Comparison of ENCODE assay signal across 1 cellular context in the genomic region with DNA sequence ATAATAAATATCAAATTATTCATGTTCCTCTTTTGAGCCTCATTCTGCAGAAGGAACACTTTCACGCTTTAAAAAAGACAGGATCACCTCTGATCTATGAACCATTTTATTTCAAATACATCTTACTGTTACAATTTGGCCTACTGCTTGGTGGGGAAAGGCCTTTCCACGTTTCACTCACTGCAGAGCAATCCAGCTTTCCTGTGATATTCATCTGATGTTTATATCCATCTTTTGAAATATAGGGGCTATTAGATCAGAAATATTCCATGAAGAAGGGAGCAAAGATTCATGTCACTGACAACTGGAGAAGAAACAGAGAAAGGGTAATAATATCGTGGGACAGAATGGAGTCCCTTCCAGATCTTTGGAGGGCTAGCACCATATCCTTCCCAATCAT.
A peak's percentile ranks its signal among the peaks of the same experiment; 100 is the strongest.
TF ChIP-seq lines count a peak whose summit lies in the region.

No MANE protein-coding gene starts in this region.

TF ChIP-seq in K562, 482 proteins besides CTCF, POLR2A, EP300 and RAD21 (continued from another document):
- 0 out of 2 replicates have a peak, but pooled peaks have one; percentile 6 for TF ChIP-seq ZNF77 (CRISPR knock-in tag; IDR thresholded peaks at IDR 0.05)
- no peak for TF ChIP-seq ETV1 (tag; conservative IDR thresholded peaks at IDR 0.05; ENCODE audit: low read depth)
- no peak for TF ChIP-seq ZNF282 (CRISPR knock-in tag; IDR thresholded peaks at IDR 0.05)
- TF ChIP-seq, protein P1, sequence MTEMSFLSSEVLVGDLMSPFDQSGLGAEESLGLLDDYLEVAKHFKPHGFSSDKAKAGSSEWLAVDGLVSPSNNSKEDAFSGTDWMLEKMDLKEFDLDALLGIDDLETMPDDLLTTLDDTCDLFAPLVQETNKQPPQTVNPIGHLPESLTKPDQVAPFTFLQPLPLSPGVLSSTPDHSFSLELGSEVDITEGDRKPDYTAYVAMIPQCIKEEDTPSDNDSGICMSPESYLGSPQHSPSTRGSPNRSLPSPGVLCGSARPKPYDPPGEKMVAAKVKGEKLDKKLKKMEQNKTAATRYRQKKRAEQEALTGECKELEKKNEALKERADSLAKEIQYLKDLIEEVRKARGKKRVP (CRISPR knock-in tag; IDR thresholded peaks at IDR 0.05): no peak
- TF ChIP-seq SP2 (IDR thresholded peaks at IDR 0.05; ENCODE audit: extremely low read depth, low read depth, low read length, poor library complexity, severe bottlenecking): no peak
- TF ChIP-seq, protein P2, sequence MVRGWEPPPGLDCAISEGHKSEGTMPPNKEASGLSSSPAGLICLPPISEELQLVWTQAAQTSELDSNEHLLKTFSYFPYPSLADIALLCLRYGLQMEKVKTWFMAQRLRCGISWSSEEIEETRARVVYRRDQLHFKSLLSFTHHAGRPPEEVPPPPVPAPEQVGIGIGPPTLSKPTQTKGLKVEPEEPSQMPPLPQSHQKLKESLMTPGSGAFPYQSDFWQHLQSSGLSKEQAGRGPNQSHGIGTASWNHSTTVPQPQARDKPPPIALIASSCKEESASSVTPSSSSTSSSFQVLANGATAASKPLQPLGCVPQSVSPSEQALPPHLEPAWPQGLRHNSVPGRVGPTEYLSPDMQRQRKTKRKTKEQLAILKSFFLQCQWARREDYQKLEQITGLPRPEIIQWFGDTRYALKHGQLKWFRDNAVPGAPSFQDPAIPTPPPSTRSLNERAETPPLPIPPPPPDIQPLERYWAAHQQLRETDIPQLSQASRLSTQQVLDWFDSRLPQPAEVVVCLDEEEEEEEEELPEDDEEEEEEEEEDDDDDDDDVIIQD (CRISPR knock-in tag; IDR thresholded peaks at IDR 0.05): no peak
- TF ChIP-seq HDAC2 (IDR thresholded peaks at IDR 0.05): no peak
